In genomic region chr2:134700730-134701129, GRCh38 we compare ENCODE assay signal across 38 cellular contexts. TPM values are rescaled to one million over a fixed set of nuclear protein-coding genes. Genes with fewer than 3 reads are reported as not detected.
"Had no signal": no experiment of that assay in that cellular context is flagged by ENCODE, and none has a peak within 500 bp of the region (broad histone marks: within the 10 kb centered on the region; RNA-seq: fewer than 3 reads in every experiment).

No MANE protein-coding gene starts in this region.

- DNase-seq: Karpas-422, Kasumi-1, MG63, MM.1S, MV-4-11, NCI-H1048, NCI-H1092, NCI-H1092 treated with DMSO at 0.1 percent for 48 hours, NCI-H1105, NCI-H1105 treated with DMSO at 0.1 percent for 48 hours, NCI-H1417, NCI-H1417 treated with DMSO at 0.1 percent for 48 hours, NCI-H1436, NCI-H1436 treated with DMSO at 0.1 percent for 48 hours, NCI-H146, NCI-H1694, NCI-H1694 treated with DMSO at 0.1 percent for 48 hours, NCI-H187, NCI-H187 treated with DMSO at 0.1 percent for 48 hours, NCI-H1930, NCI-H2029, NCI-H2029 treated with DMSO at 0.1 percent for 48 hours, NCI-H2081, NCI-H2081 treated with DMSO at 0.1 percent for 48 hours, NCI-H2107, NCI-H2171, NCI-H2171 treated with DMSO at 0.1 percent for 48 hours, NCI-H2227 treated with DMSO at 0.1 percent for 48 hours, NCI-H226, NCI-H345, NCI-H446, NCI-H446 treated with DMSO at 0.1 percent for 48 hours, NCI-H510A, NCI-H510A treated with DMSO at 0.1 percent for 48 hours had no signal

- H3K4me2 ChIP-seq: KMS-11 had no signal

- H3K9me3 ChIP-seq: MG63 had no signal

- H3K27ac ChIP-seq: KMS-11 had no signal

- H3K36me3 ChIP-seq: MG63 had no signal

- H3K4me3 ChIP-seq: MG63 had no signal

RNA-seq across cellular contexts. Expression of gene TMEM163, which starts 18.1 kb away (rescaled TPM):
- total RNA-seq: M059J, MCF 10A, NCI-H460 had no signal
